1 cellular context compared by ENCODE assay signal in the genomic region with DNA sequence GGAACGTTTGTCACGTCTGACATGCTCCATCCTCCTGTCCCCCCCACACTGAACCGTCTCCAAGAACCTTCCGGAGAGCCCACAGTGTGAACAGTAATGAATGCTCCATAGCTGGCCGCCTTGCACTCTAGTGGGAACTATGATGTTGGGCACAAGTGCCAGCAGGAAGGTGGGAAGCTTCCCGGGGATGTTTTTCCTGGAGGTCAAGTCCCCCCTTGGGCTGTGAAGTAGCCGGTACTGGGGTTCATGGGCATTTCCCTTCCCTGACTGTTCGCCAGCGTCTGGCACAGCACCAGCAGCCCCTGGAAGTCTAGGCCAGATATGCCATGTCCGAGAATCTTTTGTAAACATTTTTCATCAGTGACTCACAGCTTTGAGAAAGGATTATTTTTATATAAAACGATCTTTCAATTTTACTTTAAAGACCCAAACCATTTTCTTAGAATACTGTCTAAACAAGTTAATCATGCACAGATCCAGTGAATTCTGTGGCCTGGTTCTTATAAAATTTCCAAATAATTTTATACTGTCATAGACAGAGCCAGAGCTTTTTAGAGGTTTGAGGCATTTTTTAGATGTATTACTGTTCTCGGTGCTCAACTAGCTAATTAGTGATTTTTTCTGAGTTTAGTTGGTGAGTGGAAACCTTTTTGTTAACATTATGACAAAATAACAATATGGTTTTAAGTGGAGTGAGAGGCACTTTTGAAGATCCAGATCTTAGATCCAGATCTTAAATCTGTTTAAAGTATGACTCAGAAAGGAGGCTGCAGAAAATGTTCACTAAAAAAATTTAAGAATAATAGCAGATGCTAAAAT.
TF ChIP-seq lines count a peak whose summit lies in the region.

No MANE protein-coding gene starts in this region.

TF ChIP-seq in K562, 482 proteins besides CTCF, POLR2A, EP300 and RAD21 (continued from another document):
- TF ChIP-seq, protein P1, sequence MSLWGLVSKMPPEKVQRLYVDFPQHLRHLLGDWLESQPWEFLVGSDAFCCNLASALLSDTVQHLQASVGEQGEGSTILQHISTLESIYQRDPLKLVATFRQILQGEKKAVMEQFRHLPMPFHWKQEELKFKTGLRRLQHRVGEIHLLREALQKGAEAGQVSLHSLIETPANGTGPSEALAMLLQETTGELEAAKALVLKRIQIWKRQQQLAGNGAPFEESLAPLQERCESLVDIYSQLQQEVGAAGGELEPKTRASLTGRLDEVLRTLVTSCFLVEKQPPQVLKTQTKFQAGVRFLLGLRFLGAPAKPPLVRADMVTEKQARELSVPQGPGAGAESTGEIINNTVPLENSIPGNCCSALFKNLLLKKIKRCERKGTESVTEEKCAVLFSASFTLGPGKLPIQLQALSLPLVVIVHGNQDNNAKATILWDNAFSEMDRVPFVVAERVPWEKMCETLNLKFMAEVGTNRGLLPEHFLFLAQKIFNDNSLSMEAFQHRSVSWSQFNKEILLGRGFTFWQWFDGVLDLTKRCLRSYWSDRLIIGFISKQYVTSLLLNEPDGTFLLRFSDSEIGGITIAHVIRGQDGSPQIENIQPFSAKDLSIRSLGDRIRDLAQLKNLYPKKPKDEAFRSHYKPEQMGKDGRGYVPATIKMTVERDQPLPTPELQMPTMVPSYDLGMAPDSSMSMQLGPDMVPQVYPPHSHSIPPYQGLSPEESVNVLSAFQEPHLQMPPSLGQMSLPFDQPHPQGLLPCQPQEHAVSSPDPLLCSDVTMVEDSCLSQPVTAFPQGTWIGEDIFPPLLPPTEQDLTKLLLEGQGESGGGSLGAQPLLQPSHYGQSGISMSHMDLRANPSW (CRISPR knock-in tag; IDR thresholded peaks at IDR 0.05), result no peak; the same call in 1 of the 2 replicates
TF ChIP-seq in K562: peak in this region for 1.
